33 cellular contexts compared by ENCODE assay signal in the genomic region with DNA sequence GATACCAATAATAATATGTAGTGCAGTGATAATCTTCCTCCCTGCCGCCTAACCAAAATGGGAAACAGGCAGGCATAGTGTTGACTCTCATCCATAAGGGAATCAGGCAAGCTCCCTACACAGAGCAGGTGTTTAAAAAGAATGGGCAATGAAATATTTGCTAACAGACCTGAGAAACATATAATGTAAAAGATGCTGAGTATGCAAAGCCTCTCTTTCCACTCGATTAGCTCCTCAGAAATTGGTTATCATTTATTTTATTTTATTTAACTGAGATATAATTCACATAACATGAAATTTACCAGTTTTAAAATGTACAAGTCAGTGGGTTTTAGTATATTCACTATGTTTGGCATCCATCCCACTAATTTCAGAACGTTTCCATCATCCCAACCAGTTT.
"Had no signal": no experiment of that assay in that cellular context is flagged by ENCODE, and none has a peak within 500 bp of the region (broad histone marks: within the 10 kb centered on the region; RNA-seq: fewer than 3 reads in every experiment).

No MANE protein-coding gene starts in this region.

- H3K4me1 ChIP-seq: adrenal gland, body of pancreas, esophagus muscularis mucosa, foreskin keratinocyte, gastrocnemius medialis had no signal

- H3K9me3 Mint-ChIP-seq: activated CD4-positive, alpha-beta memory T cell treated with anti-CD3 and anti-CD28 coated beads for 36 hours; activated CD4-positive, alpha-beta T cell treated with anti-CD3 and anti-CD28 coated beads, Interleukin-2, amount 10 ng/mL, durations not matched to agents 24 days and 14 days; activated naive CD4-positive, alpha-beta T cell treated with anti-CD3 and anti-CD28 coated beads for 36 hours; activated naive CD4-positive, alpha-beta T cell treated with anti-CD3 and anti-CD28 coated beads, Interleukin-2, amount 50 U/mL, for 24 hours; activated naive CD8-positive, alpha-beta T cell treated with anti-CD3 and anti-CD28 coated beads for 36 hours; activated naive CD8-positive, alpha-beta T cell treated with anti-CD3 and anti-CD28 coated beads, Interleukin-2, amount 50 U/mL, for 24 hours; activated T-helper 1 cell treated with anti-CD3 and anti-CD28 coated beads, Interleukin-12 subunit alpha, Interleukin-12 subunit beta, Interleukin-2, Interleukin-4 antibody, amounts not matched to agents 30 ng/mL and 10 ng/mL and 1 ng/mL, durations not matched to agents 14 hours and 24 hours and 36 hours; activated T-helper 2 cell treated with anti-CD3 and anti-CD28 coated beads, Interferon-gamma antibody, Interleukin-2, Interleukin-4, amounts not matched to agents 10 μg/mL and 5 μg/mL and 100 μg/mL, durations not matched to agents 14 hours and 24 hours and 36 hours; effector memory CD8-positive, alpha-beta T cell had no signal

- DNase-seq: activated CD4-positive, alpha-beta memory T cell treated with anti-CD3 and anti-CD28 coated beads for 36 hours; activated CD4-positive, alpha-beta T cell treated with anti-CD3 and anti-CD28 coated beads for 36 hours; activated CD4-positive, alpha-beta T cell treated with anti-CD3 and anti-CD28 coated beads, Interleukin-2, amount 10 ng/mL, durations not matched to agents 24 days and 14 days; activated CD4-positive, CD25-positive, alpha-beta regulatory T cell; activated CD4-positive, CD25-positive, alpha-beta regulatory T cell treated with anti-CD3 and anti-CD28 coated beads, Interleukin-2, amount 50 U/mL, for 72 hours; activated CD8-positive, alpha-beta memory T cell treated with anti-CD3 and anti-CD28 coated beads, Interleukin-2, amount 10 ng/mL, durations not matched to agents 7 days and 5 days; activated CD8-positive, alpha-beta memory T cell treated with anti-CD3 and anti-CD28 coated beads, Interleukin-2, amount 50 U/mL, for 4 hours; activated CD8-positive, alpha-beta T cell treated with anti-CD3 and anti-CD28 coated beads, Interleukin-2, amount 10 ng/mL, durations not matched to agents 7 days and 5 days; activated effector memory CD4-positive, alpha-beta T cell treated with anti-CD3 and anti-CD28 coated beads, Interleukin-2, amount 50 U/mL, for 16 hours; activated naive CD4-positive, alpha-beta T cell treated with anti-CD3 and anti-CD28 coated beads for 36 hours; activated naive CD8-positive, alpha-beta T cell treated with anti-CD3 and anti-CD28 coated beads for 36 hours; activated naive CD8-positive, alpha-beta T cell treated with anti-CD3 and anti-CD28 coated beads, Interleukin-2, amount 50 U/mL, for 24 hours; activated T-cell treated with anti-CD3 and anti-CD28 coated beads, Interleukin-2, amount 50 U/mL, for 1 hour; activated T-cell treated with anti-CD3 and anti-CD28 coated beads, Interleukin-2, amount 50 U/mL, for 48 hours; adrenal gland; amygdala; aorta; body of pancreas; caudate nucleus; cortex of kidney; dermis blood vessel endothelial cell; effector CD4-positive, alpha-beta T cell; effector memory CD8-positive, alpha-beta T cell; erythroblast; foreskin keratinocyte; gastrocnemius medialis; glutamatergic neuron; T-helper 2 cell had no signal

- H3K4me3 Mint-ChIP-seq: activated CD4-positive, alpha-beta memory T cell treated with anti-CD3 and anti-CD28 coated beads for 36 hours; activated CD4-positive, alpha-beta T cell treated with anti-CD3 and anti-CD28 coated beads for 36 hours; activated CD4-positive, alpha-beta T cell treated with anti-CD3 and anti-CD28 coated beads, Interleukin-2, amount 10 ng/mL, durations not matched to agents 24 days and 14 days; activated CD8-positive, alpha-beta memory T cell treated with anti-CD3 and anti-CD28 coated beads, Interleukin-2, amount 10 ng/mL, durations not matched to agents 7 days and 5 days; activated CD8-positive, alpha-beta T cell treated with anti-CD3 and anti-CD28 coated beads, Interleukin-2, amount 10 ng/mL, durations not matched to agents 7 days and 5 days; activated naive CD4-positive, alpha-beta T cell treated with anti-CD3 and anti-CD28 coated beads for 36 hours; activated naive CD4-positive, alpha-beta T cell treated with anti-CD3 and anti-CD28 coated beads, Interleukin-2, amount 50 U/mL, for 24 hours; activated naive CD8-positive, alpha-beta T cell treated with anti-CD3 and anti-CD28 coated beads for 36 hours; activated naive CD8-positive, alpha-beta T cell treated with anti-CD3 and anti-CD28 coated beads, Interleukin-2, amount 50 U/mL, for 24 hours; activated T-helper 1 cell treated with anti-CD3 and anti-CD28 coated beads, Interleukin-12 subunit alpha, Interleukin-12 subunit beta, Interleukin-2, Interleukin-4 antibody, amounts not matched to agents 30 ng/mL and 10 ng/mL and 1 ng/mL, durations not matched to agents 14 hours and 24 hours and 36 hours; effector memory CD8-positive, alpha-beta T cell had no signal

- H3K9me3 ChIP-seq: adrenal gland, body of pancreas, esophagus muscularis mucosa, gastrocnemius medialis had no signal

- H3K4me1 Mint-ChIP-seq: activated CD4-positive, alpha-beta T cell treated with anti-CD3 and anti-CD28 coated beads for 36 hours; activated CD4-positive, alpha-beta T cell treated with anti-CD3 and anti-CD28 coated beads, Interleukin-2, amount 10 ng/mL, durations not matched to agents 24 days and 14 days; activated CD8-positive, alpha-beta memory T cell treated with anti-CD3 and anti-CD28 coated beads, Interleukin-2, amount 10 ng/mL, durations not matched to agents 7 days and 5 days; activated naive CD4-positive, alpha-beta T cell treated with anti-CD3 and anti-CD28 coated beads, Interleukin-2, amount 50 U/mL, for 24 hours; activated naive CD8-positive, alpha-beta T cell treated with anti-CD3 and anti-CD28 coated beads for 36 hours; activated naive CD8-positive, alpha-beta T cell treated with anti-CD3 and anti-CD28 coated beads, Interleukin-2, amount 50 U/mL, for 24 hours had no signal

- H3K36me3 ChIP-seq: adrenal gland, esophagus muscularis mucosa, gastrocnemius medialis had no signal

- H3K27ac Mint-ChIP-seq: activated CD4-positive, alpha-beta memory T cell treated with anti-CD3 and anti-CD28 coated beads for 36 hours; activated CD4-positive, alpha-beta T cell treated with anti-CD3 and anti-CD28 coated beads for 36 hours; activated CD4-positive, alpha-beta T cell treated with anti-CD3 and anti-CD28 coated beads, Interleukin-2, amount 10 ng/mL, durations not matched to agents 24 days and 14 days; activated CD8-positive, alpha-beta memory T cell treated with anti-CD3 and anti-CD28 coated beads, Interleukin-2, amount 10 ng/mL, durations not matched to agents 7 days and 5 days; activated CD8-positive, alpha-beta T cell treated with anti-CD3 and anti-CD28 coated beads, Interleukin-2, amount 10 ng/mL, durations not matched to agents 7 days and 5 days; activated naive CD4-positive, alpha-beta T cell treated with anti-CD3 and anti-CD28 coated beads for 36 hours; activated naive CD4-positive, alpha-beta T cell treated with anti-CD3 and anti-CD28 coated beads, Interleukin-2, amount 50 U/mL, for 24 hours; activated naive CD8-positive, alpha-beta T cell treated with anti-CD3 and anti-CD28 coated beads for 36 hours; activated naive CD8-positive, alpha-beta T cell treated with anti-CD3 and anti-CD28 coated beads, Interleukin-2, amount 50 U/mL, for 24 hours; activated T-helper 1 cell treated with anti-CD3 and anti-CD28 coated beads, Interleukin-12 subunit alpha, Interleukin-12 subunit beta, Interleukin-2, Interleukin-4 antibody, amounts not matched to agents 30 ng/mL and 10 ng/mL and 1 ng/mL, durations not matched to agents 14 hours and 24 hours and 36 hours; activated T-helper 2 cell treated with anti-CD3 and anti-CD28 coated beads, Interferon-gamma antibody, Interleukin-2, Interleukin-4, amounts not matched to agents 10 μg/mL and 5 μg/mL and 100 μg/mL, durations not matched to agents 14 hours and 24 hours and 36 hours; effector memory CD8-positive, alpha-beta T cell had no signal

- FAIRE-seq: colon had no signal

- H3K27ac ChIP-seq: adrenal gland, body of pancreas, esophagus muscularis mucosa, foreskin keratinocyte, gastrocnemius medialis had no signal

- H3K27me3 Mint-ChIP-seq: activated CD4-positive, alpha-beta memory T cell treated with anti-CD3 and anti-CD28 coated beads for 36 hours; activated CD4-positive, alpha-beta T cell treated with anti-CD3 and anti-CD28 coated beads for 36 hours; activated CD4-positive, alpha-beta T cell treated with anti-CD3 and anti-CD28 coated beads, Interleukin-2, amount 10 ng/mL, durations not matched to agents 24 days and 14 days; activated CD8-positive, alpha-beta memory T cell treated with anti-CD3 and anti-CD28 coated beads, Interleukin-2, amount 10 ng/mL, durations not matched to agents 7 days and 5 days; activated naive CD4-positive, alpha-beta T cell treated with anti-CD3 and anti-CD28 coated beads, Interleukin-2, amount 50 U/mL, for 24 hours; activated naive CD8-positive, alpha-beta T cell treated with anti-CD3 and anti-CD28 coated beads for 36 hours; activated naive CD8-positive, alpha-beta T cell treated with anti-CD3 and anti-CD28 coated beads, Interleukin-2, amount 50 U/mL, for 24 hours; effector memory CD8-positive, alpha-beta T cell had no signal

- H3K4me3 ChIP-seq: adrenal gland, body of pancreas, esophagus muscularis mucosa, gastrocnemius medialis had no signal

- ATAC-seq: activated CD4-positive, alpha-beta T cell treated with anti-CD3 and anti-CD28 coated beads for 36 hours; activated CD8-positive, alpha-beta memory T cell treated with anti-CD3 and anti-CD28 coated beads, Interleukin-2, amount 10 ng/mL, durations not matched to agents 7 days and 5 days; activated CD8-positive, alpha-beta T cell treated with anti-CD3 and anti-CD28 coated beads, Interleukin-2, amount 10 ng/mL, durations not matched to agents 7 days and 5 days; activated naive CD8-positive, alpha-beta T cell treated with anti-CD3 and anti-CD28 coated beads, Interleukin-2, amount 50 U/mL, for 24 hours; body of pancreas; effector memory CD8-positive, alpha-beta T cell; foreskin keratinocyte; gastrocnemius medialis had no signal
